ENCODE assay signal across 8 cellular contexts in genomic region chr15:89472785-89473256, GRCh38. TPM values are rescaled to one million over a fixed set of nuclear protein-coding genes. Genes with fewer than 3 reads are reported as not detected.
DNase-seq lines count a peak whose midpoint lies in the region; ATAC-seq and TF ChIP-seq lines count a peak whose summit lies in the region.

No MANE protein-coding gene starts in this region.

- H3K27me3 ChIP-seq in foreskin keratinocyte (peaks cover 43% of the 10 kb centered on the region), prostate gland (replicated peaks; ENCODE audit: insufficient read depth) (peaks cover 15% of the 10 kb centered on the region)

- CTCF ChIA-PET in activated CD4-positive, alpha-beta memory T cell treated with anti-CD3 and anti-CD28 coated beads, Interleukin-2, amount 10 ng/mL, durations not matched to agents 7 days and 5 days (lab: Charles Lee), result interaction anchor here (0.6 to 2.8 kb wide), 6 partner anchors 14 to 116 kb away, joined by 3 to 28 read pairs (median 3); no protein-coding TSS in a partner anchor

- TF ChIP-seq POLR2A in prostate gland (IDR thresholded peaks at IDR 0.05), result no peak

- H3K4me1 ChIP-seq in foreskin keratinocyte (peaks cover 3% of the 10 kb centered on the region), prostate gland (replicated peaks) (no peaks in the 10 kb centered on the region)

- WGBS in prostate gland, result 9% methylated on average over 7 of the region's 7 CpGs

- peaks cover 24% of the 10 kb centered on the region for H3K27me3 Mint-ChIP-seq in activated CD4-positive, alpha-beta memory T cell treated with anti-CD3 and anti-CD28 coated beads, Interleukin-2, amount 10 ng/mL, durations not matched to agents 7 days and 5 days

- TF ChIP-seq CTCF in C4-2B (conservative IDR thresholded peaks at IDR 0.05) (peak; percentile 93), foreskin keratinocyte (conservative IDR thresholded peaks at IDR 0.05) (peak; percentile 86), prostate gland (IDR thresholded peaks at IDR 0.05) (peak in 3 of 4 experiments; percentile 25 to 49 (median 34))

- H3K4me1 Mint-ChIP-seq in activated CD4-positive, alpha-beta memory T cell treated with anti-CD3 and anti-CD28 coated beads, Interleukin-2, amount 10 ng/mL, durations not matched to agents 7 days and 5 days, result no peaks in the 10 kb centered on the region

- H3K9me3 ChIP-seq in prostate gland, result no peaks in the 10 kb centered on the region

- intact Hi-C loops in prostate gland (cut with DNase I), result no loop called here

- ATAC-seq in GM18868 (IDR thresholded peaks at IDR 0.05; ENCODE audit: unreplicated experiment) (peak; percentile 70), foreskin keratinocyte (peak; percentile 76), GM18519 (IDR thresholded peaks at IDR 0.05; ENCODE audit: low FRiP score, unreplicated experiment) (no peak), GM21381 (IDR thresholded peaks at IDR 0.05; ENCODE audit: unreplicated experiment) (no peak)

- H3K36me3 ChIP-seq in prostate gland, result no peaks in the 10 kb centered on the region

- DNase-seq in NCI-H1436 treated with DMSO at 0.1 percent for 48 hours (lab: John Stamatoyannopoulos, UW) (peak; percentile 18), foreskin keratinocyte (peak in 1 of 2 donors; percentile 35), prostate gland (ENCODE audit: low spot score) (no peak)
- DNase-seq in activated CD4-positive, alpha-beta memory T cell treated with anti-CD3 and anti-CD28 coated beads, Interleukin-2, amount 10 ng/mL, durations not matched to agents 7 days and 5 days, result peak; percentile 61

- no peak overlapping the region for H3K4me3 ChIP-seq in prostate gland

- no peak overlapping the region for H3K4me3 Mint-ChIP-seq in activated CD4-positive, alpha-beta memory T cell treated with anti-CD3 and anti-CD28 coated beads, Interleukin-2, amount 10 ng/mL, durations not matched to agents 7 days and 5 days

- H3K27ac ChIP-seq in C4-2B (no peak overlapping the region), foreskin keratinocyte (no peak overlapping the region), prostate gland (no peak overlapping the region)

- H3K9me3 Mint-ChIP-seq in activated CD4-positive, alpha-beta memory T cell treated with anti-CD3 and anti-CD28 coated beads, Interleukin-2, amount 10 ng/mL, durations not matched to agents 7 days and 5 days, result peaks cover 4% of the 10 kb centered on the region

- POLR2A ChIA-PET in activated CD4-positive, alpha-beta memory T cell treated with anti-CD3 and anti-CD28 coated beads, Interleukin-2, amount 10 ng/mL, durations not matched to agents 7 days and 5 days (lab: Charles Lee), result no interaction called here

- H3K27ac Mint-ChIP-seq in activated CD4-positive, alpha-beta memory T cell treated with anti-CD3 and anti-CD28 coated beads, Interleukin-2, amount 10 ng/mL, durations not matched to agents 7 days and 5 days, result no peak overlapping the region

- no peaks in the 10 kb centered on the region for H3K36me3 Mint-ChIP-seq in activated CD4-positive, alpha-beta memory T cell treated with anti-CD3 and anti-CD28 coated beads, Interleukin-2, amount 10 ng/mL, durations not matched to agents 7 days and 5 days (ENCODE audit: low read depth)

RNA-seq across cellular contexts. Expression of gene RHCG, which starts 23.6 kb away (rescaled TPM):
- total RNA-seq in activated CD4-positive, alpha-beta memory T cell treated with anti-CD3 and anti-CD28 coated beads, Interleukin-2, amount 10 ng/mL, durations not matched to agents 7 days and 5 days, result not detected
- total RNA-seq in foreskin keratinocyte (0.54 and 0.56 TPM in 2 replicates), prostate gland (1 to 10 TPM in 1 of 2 donors, under 1 TPM in 1; 0.91 to 1.0 TPM)
- 0.66 TPM in 2 replicates for polyA plus RNA-seq in foreskin keratinocyte

Comparison
In these comparisons a context has a peak if more than half of its experiments do, and no peak if none do; other contexts are left out.
1. CTCF ChIP-seq: peak in every context shown above with its lines; median percentile 93 in C4-2B; 86 in foreskin keratinocyte; 34 in prostate gland.
2. ATAC-seq: peak in GM18868 (single experiment) and foreskin keratinocyte (single experiment); none in GM18519 (single experiment) and GM21381 (single experiment).